8 cellular contexts compared by ENCODE assay signal in genomic region chr9:130681769-130682489, GRCh38. TPM values are rescaled to one million over a fixed set of nuclear protein-coding genes. Genes with fewer than 3 reads are reported as not detected.
DNase-seq lines count a peak whose midpoint lies in the region; ATAC-seq and TF ChIP-seq lines count a peak whose summit lies in the region.

No MANE protein-coding gene starts in this region.

- peak overlapping the region; percentile 31 to 70 for H3K27ac ChIP-seq in right atrium auricular region

- no peak for TF ChIP-seq CTCF in GM12875 (IDR thresholded peaks at IDR 0.05; ENCODE audit: borderline replicate concordance, insufficient read depth, low read depth, low read length)
- TF ChIP-seq CTCF in right atrium auricular region (IDR thresholded peaks at IDR 0.05): no peak

- H3K27ac Mint-ChIP-seq in IgD-negative memory B cell: peak overlapping the region; percentile 31 to 92 (median 49)
- no peak overlapping the region for H3K27ac Mint-ChIP-seq in activated T-helper 2 cell treated with anti-CD3 and anti-CD28 coated beads, Interferon-gamma antibody, Interleukin-2, Interleukin-4, amounts not matched to agents 10 μg/mL and 5 μg/mL and 100 μg/mL, durations not matched to agents 14 hours and 24 hours and 36 hours

- peaks cover 2 to 5% (median 2%) of the 10 kb centered on the region in 3 donors for H3K4me1 Mint-ChIP-seq in IgD-negative memory B cell
- H3K4me1 Mint-ChIP-seq in activated T-helper 2 cell treated with anti-CD3 and anti-CD28 coated beads, Interferon-gamma antibody, Interleukin-2, Interleukin-4, amounts not matched to agents 10 μg/mL and 5 μg/mL and 100 μg/mL, durations not matched to agents 14 hours and 24 hours and 36 hours (ENCODE audit: low read depth): peaks cover 3% of the 10 kb centered on the region

- H3K9me3 Mint-ChIP-seq in IgD-negative memory B cell: peaks cover 0 to 3% (median 2%) of the 10 kb centered on the region in 3 donors
- no peaks in the 10 kb centered on the region for H3K9me3 Mint-ChIP-seq in activated T-helper 2 cell treated with anti-CD3 and anti-CD28 coated beads, Interferon-gamma antibody, Interleukin-2, Interleukin-4, amounts not matched to agents 10 μg/mL and 5 μg/mL and 100 μg/mL, durations not matched to agents 14 hours and 24 hours and 36 hours

- H3K4me3 Mint-ChIP-seq in IgD-negative memory B cell: peak overlapping the region; percentile 89 to 99 (median 95)
- peak overlapping the region; percentile 86 for H3K4me3 Mint-ChIP-seq in activated T-helper 2 cell treated with anti-CD3 and anti-CD28 coated beads, Interferon-gamma antibody, Interleukin-2, Interleukin-4, amounts not matched to agents 10 μg/mL and 5 μg/mL and 100 μg/mL, durations not matched to agents 14 hours and 24 hours and 36 hours (ENCODE audit: low read depth)

- ATAC-seq in HG02763 (IDR thresholded peaks at IDR 0.05; ENCODE audit: unreplicated experiment) (no peak), GM19455 (IDR thresholded peaks at IDR 0.05; ENCODE audit: unreplicated experiment) (no peak)

- H3K36me3 ChIP-seq in right atrium auricular region: no peaks in the 10 kb centered on the region

- no peaks in the 10 kb centered on the region for H3K9me3 ChIP-seq in right atrium auricular region

- H3K4me1 ChIP-seq in right atrium auricular region: peaks cover 0 to 14% of the 10 kb centered on the region in 2 donors

- intact Hi-C loops in activated T-helper 2 cell treated with anti-CD3 and anti-CD28 coated beads, Interferon-gamma antibody, Interleukin-2, Interleukin-4, amounts not matched to agents 10 μg/mL and 5 μg/mL and 100 μg/mL, durations not matched to agents 14 hours and 24 hours and 36 hours (cut with micrococcal nuclease): loop anchor here (1.0 to 10.0 kb wide), 2 partner anchors 97 to 221 kb away; no protein-coding TSS in a partner anchor

- no peaks in the 10 kb centered on the region for H3K27me3 ChIP-seq in right atrium auricular region

- no peaks in the 10 kb centered on the region for H3K36me3 Mint-ChIP-seq in IgD-negative memory B cell
- H3K36me3 Mint-ChIP-seq in activated T-helper 2 cell treated with anti-CD3 and anti-CD28 coated beads, Interferon-gamma antibody, Interleukin-2, Interleukin-4, amounts not matched to agents 10 μg/mL and 5 μg/mL and 100 μg/mL, durations not matched to agents 14 hours and 24 hours and 36 hours (ENCODE audit: low read depth): no peaks in the 10 kb centered on the region

- peak; percentile 21 for DNase-seq in activated T-helper 2 cell treated with anti-CD3 and anti-CD28 coated beads, Interferon-gamma antibody, Interleukin-2, Interleukin-4, amounts not matched to agents 10 μg/mL and 5 μg/mL and 100 μg/mL, durations not matched to agents 14 hours and 24 hours and 36 hours (ENCODE audit: low spot score)
- DNase-seq in right atrium auricular region (ENCODE audit: low spot score): no peak
- no peak for DNase-seq in skeletal muscle cell (ENCODE audit: low read depth)
- no peak for DNase-seq in ureter (ENCODE audit: low spot score)

- H3K27me3 Mint-ChIP-seq in IgD-negative memory B cell: peaks cover 10% of the 10 kb centered on the region
- H3K27me3 Mint-ChIP-seq in activated T-helper 2 cell treated with anti-CD3 and anti-CD28 coated beads, Interferon-gamma antibody, Interleukin-2, Interleukin-4, amounts not matched to agents 10 μg/mL and 5 μg/mL and 100 μg/mL, durations not matched to agents 14 hours and 24 hours and 36 hours (ENCODE audit: low read depth): peaks cover 11% of the 10 kb centered on the region

- H3K4me3 ChIP-seq in GM12875 (ENCODE audit: low read depth, low read length): peak overlapping the region; percentile 49
- H3K4me3 ChIP-seq in right atrium auricular region: peak overlapping the region; percentile 53 to 61
- H3K4me3 ChIP-seq in skeletal muscle cell (ENCODE audit: low read depth, low read length): peak overlapping the region; percentile 51

RNA-seq across cellular contexts. Expression of gene EXOSC2, which starts 11.7 kb away (rescaled TPM):
- polyA plus RNA-seq in IgD-negative memory B cell: 23.2 TPM
- total RNA-seq in activated T-helper 2 cell treated with anti-CD3 and anti-CD28 coated beads, Interferon-gamma antibody, Interleukin-2, Interleukin-4, amounts not matched to agents 10 μg/mL and 5 μg/mL and 100 μg/mL, durations not matched to agents 14 hours and 24 hours and 36 hours: 93.0 and 94.9 TPM in 2 replicates
- total RNA-seq in right atrium auricular region: 10 to 100 TPM in 1 of 2 donors, 1 to 10 TPM in 1; 7.3 to 15.9 TPM
- 29.7 TPM for total RNA-seq in ureter

RNA-seq across cellular contexts. Expression of gene PRDM12, which starts 17.5 kb away (rescaled TPM):
- not detected for polyA plus RNA-seq in IgD-negative memory B cell
- total RNA-seq in activated T-helper 2 cell treated with anti-CD3 and anti-CD28 coated beads, Interferon-gamma antibody, Interleukin-2, Interleukin-4, amounts not matched to agents 10 μg/mL and 5 μg/mL and 100 μg/mL, durations not matched to agents 14 hours and 24 hours and 36 hours: 0.21 and 0.28 TPM in 2 replicates
- total RNA-seq in right atrium auricular region (not detected), ureter (0.21 TPM)
